ENCODE assay signal across 1 cellular context in genomic region chr1:161165742-161166668, GRCh38.
TF ChIP-seq lines count a peak whose summit lies in the region.

PPOX (plus strand) TSS chr1:161166426; CDS start chr1:161166848, 422 bp downstream.

TF ChIP-seq in HepG2, 621 proteins besides CTCF, POLR2A, EP300 and RAD21 (continued from another document and continues in another):
- TF ChIP-seq GTF3A (CRISPR knock-in tag; conservative IDR thresholded peaks at IDR 0.05) = no peak
- TF ChIP-seq TBX3 (IDR thresholded peaks at IDR 0.05; ENCODE audit: borderline replicate concordance) = peak; percentile 23; the same call in 1 of the 2 replicates
- TF ChIP-seq HOMEZ (CRISPR knock-in tag; IDR thresholded peaks at IDR 0.05; ENCODE audit: low read depth) = no peak
- TF ChIP-seq ZC3H13 (CRISPR knock-in tag; IDR thresholded peaks at IDR 0.05) = peak; percentile 73; the same call in 1 of the 2 replicates
- peak; percentile 100 for TF ChIP-seq ZNF652 (CRISPR knock-in tag; IDR thresholded peaks at IDR 0.05; ENCODE audit: borderline replicate concordance, low read depth)
- TF ChIP-seq SALL2 (CRISPR knock-in tag; IDR thresholded peaks at IDR 0.05) = peak; percentile 82
- TF ChIP-seq MLLT10 (CRISPR knock-in tag; IDR thresholded peaks at IDR 0.05) = no peak
- TF ChIP-seq ZNF639 (CRISPR knock-in tag; conservative IDR thresholded peaks at IDR 0.05) = no peak
- TF ChIP-seq ZNF484 (CRISPR knock-in tag; IDR thresholded peaks at IDR 0.05; ENCODE audit: borderline replicate concordance, low read depth) = no peak
- no peak for TF ChIP-seq AHR (CRISPR knock-in tag; IDR thresholded peaks at IDR 0.05)
- TF ChIP-seq ZNF720 (CRISPR knock-in tag; IDR thresholded peaks at IDR 0.05) = no peak
- TF ChIP-seq HMGA1 (CRISPR knock-in tag; conservative IDR thresholded peaks at IDR 0.05) = no peak
- TF ChIP-seq, protein P1, sequence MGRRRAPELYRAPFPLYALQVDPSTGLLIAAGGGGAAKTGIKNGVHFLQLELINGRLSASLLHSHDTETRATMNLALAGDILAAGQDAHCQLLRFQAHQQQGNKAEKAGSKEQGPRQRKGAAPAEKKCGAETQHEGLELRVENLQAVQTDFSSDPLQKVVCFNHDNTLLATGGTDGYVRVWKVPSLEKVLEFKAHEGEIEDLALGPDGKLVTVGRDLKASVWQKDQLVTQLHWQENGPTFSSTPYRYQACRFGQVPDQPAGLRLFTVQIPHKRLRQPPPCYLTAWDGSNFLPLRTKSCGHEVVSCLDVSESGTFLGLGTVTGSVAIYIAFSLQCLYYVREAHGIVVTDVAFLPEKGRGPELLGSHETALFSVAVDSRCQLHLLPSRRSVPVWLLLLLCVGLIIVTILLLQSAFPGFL (CRISPR knock-in tag; IDR thresholded peaks at IDR 0.05) = no peak
- TF ChIP-seq PHF21A (CRISPR knock-in tag; IDR thresholded peaks at IDR 0.05) = peak; percentile 85
- no peak for TF ChIP-seq KLF9 (CRISPR knock-in tag; IDR thresholded peaks at IDR 0.05; ENCODE audit: low read depth)
- TF ChIP-seq HDAC6 (IDR thresholded peaks at IDR 0.05; ENCODE audit: low read depth, low read length) = no peak
- TF ChIP-seq ZNF451 (CRISPR knock-in tag; IDR thresholded peaks at IDR 0.05) = no peak
- TF ChIP-seq, protein P2, sequence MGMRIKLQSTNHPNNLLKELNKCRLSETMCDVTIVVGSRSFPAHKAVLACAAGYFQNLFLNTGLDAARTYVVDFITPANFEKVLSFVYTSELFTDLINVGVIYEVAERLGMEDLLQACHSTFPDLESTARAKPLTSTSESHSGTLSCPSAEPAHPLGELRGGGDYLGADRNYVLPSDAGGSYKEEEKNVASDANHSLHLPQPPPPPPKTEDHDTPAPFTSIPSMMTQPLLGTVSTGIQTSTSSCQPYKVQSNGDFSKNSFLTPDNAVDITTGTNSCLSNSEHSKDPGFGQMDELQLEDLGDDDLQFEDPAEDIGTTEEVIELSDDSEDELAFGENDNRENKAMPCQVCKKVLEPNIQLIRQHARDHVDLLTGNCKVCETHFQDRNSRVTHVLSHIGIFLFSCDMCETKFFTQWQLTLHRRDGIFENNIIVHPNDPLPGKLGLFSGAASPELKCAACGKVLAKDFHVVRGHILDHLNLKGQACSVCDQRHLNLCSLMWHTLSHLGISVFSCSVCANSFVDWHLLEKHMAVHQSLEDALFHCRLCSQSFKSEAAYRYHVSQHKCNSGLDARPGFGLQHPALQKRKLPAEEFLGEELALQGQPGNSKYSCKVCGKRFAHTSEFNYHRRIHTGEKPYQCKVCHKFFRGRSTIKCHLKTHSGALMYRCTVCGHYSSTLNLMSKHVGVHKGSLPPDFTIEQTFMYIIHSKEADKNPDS (CRISPR knock-in tag; IDR thresholded peaks at IDR 0.05) = no peak
- TF ChIP-seq JUND (CRISPR knock-in tag; IDR thresholded peaks at IDR 0.05) = no peak
- TF ChIP-seq, protein P3, sequence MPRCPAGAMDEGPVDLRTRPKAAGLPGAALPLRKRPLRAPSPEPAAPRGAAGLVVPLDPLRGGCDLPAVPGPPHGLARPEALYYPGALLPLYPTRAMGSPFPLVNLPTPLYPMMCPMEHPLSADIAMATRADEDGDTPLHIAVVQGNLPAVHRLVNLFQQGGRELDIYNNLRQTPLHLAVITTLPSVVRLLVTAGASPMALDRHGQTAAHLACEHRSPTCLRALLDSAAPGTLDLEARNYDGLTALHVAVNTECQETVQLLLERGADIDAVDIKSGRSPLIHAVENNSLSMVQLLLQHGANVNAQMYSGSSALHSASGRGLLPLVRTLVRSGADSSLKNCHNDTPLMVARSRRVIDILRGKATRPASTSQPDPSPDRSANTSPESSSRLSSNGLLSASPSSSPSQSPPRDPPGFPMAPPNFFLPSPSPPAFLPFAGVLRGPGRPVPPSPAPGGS (CRISPR knock-in tag; IDR thresholded peaks at IDR 0.05) = peak; percentile 38; the same call in 1 of the 2 replicates
- TF ChIP-seq FOXO1 (CRISPR knock-in tag; IDR thresholded peaks at IDR 0.05) = no peak
- no peak for TF ChIP-seq FOXK2 (IDR thresholded peaks at IDR 0.05)
- TF ChIP-seq, protein P4, sequence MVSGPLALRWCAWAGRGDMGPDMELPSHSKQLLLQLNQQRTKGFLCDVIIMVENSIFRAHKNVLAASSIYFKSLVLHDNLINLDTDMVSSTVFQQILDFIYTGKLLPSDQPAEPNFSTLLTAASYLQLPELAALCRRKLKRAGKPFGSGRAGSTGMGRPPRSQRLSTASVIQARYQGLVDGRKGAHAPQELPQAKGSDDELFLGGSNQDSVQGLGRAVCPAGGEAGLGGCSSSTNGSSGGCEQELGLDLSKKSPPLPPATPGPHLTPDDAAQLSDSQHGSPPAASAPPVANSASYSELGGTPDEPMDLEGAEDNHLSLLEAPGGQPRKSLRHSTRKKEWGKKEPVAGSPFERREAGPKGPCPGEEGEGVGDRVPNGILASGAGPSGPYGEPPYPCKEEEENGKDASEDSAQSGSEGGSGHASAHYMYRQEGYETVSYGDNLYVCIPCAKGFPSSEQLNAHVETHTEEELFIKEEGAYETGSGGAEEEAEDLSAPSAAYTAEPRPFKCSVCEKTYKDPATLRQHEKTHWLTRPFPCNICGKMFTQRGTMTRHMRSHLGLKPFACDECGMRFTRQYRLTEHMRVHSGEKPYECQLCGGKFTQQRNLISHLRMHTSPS (CRISPR knock-in tag; IDR thresholded peaks at IDR 0.05; ENCODE audit: low read depth) = no peak
- TF ChIP-seq FOXA3 (CRISPR knock-in tag; IDR thresholded peaks at IDR 0.05) = no peak
- TF ChIP-seq ZNF333 (CRISPR knock-in tag; IDR thresholded peaks at IDR 0.05; ENCODE audit: borderline replicate concordance) = peak; percentile 95
- no peak for TF ChIP-seq ZNF589 (CRISPR knock-in tag; conservative IDR thresholded peaks at IDR 0.05)
- TF ChIP-seq, protein P5, sequence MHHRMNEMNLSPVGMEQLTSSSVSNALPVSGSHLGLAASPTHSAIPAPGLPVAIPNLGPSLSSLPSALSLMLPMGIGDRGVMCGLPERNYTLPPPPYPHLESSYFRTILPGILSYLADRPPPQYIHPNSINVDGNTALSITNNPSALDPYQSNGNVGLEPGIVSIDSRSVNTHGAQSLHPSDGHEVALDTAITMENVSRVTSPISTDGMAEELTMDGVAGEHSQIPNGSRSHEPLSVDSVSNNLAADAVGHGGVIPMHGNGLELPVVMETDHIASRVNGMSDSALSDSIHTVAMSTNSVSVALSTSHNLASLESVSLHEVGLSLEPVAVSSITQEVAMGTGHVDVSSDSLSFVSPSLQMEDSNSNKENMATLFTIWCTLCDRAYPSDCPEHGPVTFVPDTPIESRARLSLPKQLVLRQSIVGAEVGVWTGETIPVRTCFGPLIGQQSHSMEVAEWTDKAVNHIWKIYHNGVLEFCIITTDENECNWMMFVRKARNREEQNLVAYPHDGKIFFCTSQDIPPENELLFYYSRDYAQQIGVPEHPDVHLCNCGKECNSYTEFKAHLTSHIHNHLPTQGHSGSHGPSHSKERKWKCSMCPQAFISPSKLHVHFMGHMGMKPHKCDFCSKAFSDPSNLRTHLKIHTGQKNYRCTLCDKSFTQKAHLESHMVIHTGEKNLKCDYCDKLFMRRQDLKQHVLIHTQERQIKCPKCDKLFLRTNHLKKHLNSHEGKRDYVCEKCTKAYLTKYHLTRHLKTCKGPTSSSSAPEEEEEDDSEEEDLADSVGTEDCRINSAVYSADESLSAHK (CRISPR knock-in tag; IDR thresholded peaks at IDR 0.05; ENCODE audit: borderline replicate concordance) = no peak
- peak; percentile 88; the same call in 1 of the 2 replicates for TF ChIP-seq HMGXB3 (CRISPR knock-in tag; IDR thresholded peaks at IDR 0.05; ENCODE audit: borderline replicate concordance)
- TF ChIP-seq, protein P6, sequence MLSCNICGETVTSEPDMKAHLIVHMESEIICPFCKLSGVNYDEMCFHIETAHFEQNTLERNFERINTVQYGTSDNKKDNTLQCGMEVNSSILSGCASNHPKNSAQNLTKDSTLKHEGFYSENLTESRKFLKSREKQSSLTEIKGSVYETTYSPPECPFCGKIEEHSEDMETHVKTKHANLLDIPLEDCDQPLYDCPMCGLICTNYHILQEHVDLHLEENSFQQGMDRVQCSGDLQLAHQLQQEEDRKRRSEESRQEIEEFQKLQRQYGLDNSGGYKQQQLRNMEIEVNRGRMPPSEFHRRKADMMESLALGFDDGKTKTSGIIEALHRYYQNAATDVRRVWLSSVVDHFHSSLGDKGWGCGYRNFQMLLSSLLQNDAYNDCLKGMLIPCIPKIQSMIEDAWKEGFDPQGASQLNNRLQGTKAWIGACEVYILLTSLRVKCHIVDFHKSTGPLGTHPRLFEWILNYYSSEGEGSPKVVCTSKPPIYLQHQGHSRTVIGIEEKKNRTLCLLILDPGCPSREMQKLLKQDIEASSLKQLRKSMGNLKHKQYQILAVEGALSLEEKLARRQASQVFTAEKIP (CRISPR knock-in tag; IDR thresholded peaks at IDR 0.05; ENCODE audit: borderline replicate concordance) = no peak
- no peak for TF ChIP-seq ATRX (CRISPR knock-in tag; IDR thresholded peaks at IDR 0.05; ENCODE audit: borderline replicate concordance)
- TF ChIP-seq ZNF230 (CRISPR knock-in tag; IDR thresholded peaks at IDR 0.05) = no peak
- TF ChIP-seq, protein P7, sequence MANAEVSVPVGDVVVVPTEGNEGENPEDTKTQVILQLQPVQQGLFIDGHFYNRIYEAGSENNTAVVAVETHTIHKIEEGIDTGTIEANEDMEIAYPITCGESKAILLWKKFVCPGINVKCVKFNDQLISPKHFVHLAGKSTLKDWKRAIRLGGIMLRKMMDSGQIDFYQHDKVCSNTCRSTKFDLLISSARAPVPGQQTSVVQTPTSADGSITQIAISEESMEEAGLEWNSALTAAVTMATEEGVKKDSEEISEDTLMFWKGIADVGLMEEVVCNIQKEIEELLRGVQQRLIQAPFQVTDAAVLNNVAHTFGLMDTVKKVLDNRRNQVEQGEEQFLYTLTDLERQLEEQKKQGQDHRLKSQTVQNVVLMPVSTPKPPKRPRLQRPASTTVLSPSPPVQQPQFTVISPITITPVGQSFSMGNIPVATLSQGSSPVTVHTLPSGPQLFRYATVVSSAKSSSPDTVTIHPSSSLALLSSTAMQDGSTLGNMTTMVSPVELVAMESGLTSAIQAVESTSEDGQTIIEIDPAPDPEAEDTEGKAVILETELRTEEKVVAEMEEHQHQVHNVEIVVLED (CRISPR knock-in tag; IDR thresholded peaks at IDR 0.05; ENCODE audit: borderline replicate concordance) = peak; percentile 84
- TF ChIP-seq ZNF660 (CRISPR knock-in tag; IDR thresholded peaks at IDR 0.05; ENCODE audit: borderline replicate concordance, low read depth) = no peak
- no peak for TF ChIP-seq RBM39 (IDR thresholded peaks at IDR 0.05; ENCODE audit: low read depth, low read length, poor library complexity, severe bottlenecking)
- TF ChIP-seq HNF4G (IDR thresholded peaks at IDR 0.05; ENCODE audit: borderline replicate concordance, low read depth, low read length) = no peak; the same call in 1 of the 2 replicates
- no peak for TF ChIP-seq HNF4G (CRISPR knock-in tag; IDR thresholded peaks at IDR 0.05; ENCODE audit: borderline replicate concordance, low read depth)
- no peak for TF ChIP-seq ZNF562 (CRISPR knock-in tag; IDR thresholded peaks at IDR 0.05; ENCODE audit: borderline replicate concordance)
- TF ChIP-seq HNF4A (CRISPR knock-in tag; IDR thresholded peaks at IDR 0.05) = peak; percentile 16; the same call in 1 of the 2 replicates
- peak; percentile 40; the same call in 1 of the 2 replicates for TF ChIP-seq KMT2B (CRISPR knock-in tag; IDR thresholded peaks at IDR 0.05)
